Comparison of ENCODE assay signal across 1 cellular context in the genomic region with DNA sequence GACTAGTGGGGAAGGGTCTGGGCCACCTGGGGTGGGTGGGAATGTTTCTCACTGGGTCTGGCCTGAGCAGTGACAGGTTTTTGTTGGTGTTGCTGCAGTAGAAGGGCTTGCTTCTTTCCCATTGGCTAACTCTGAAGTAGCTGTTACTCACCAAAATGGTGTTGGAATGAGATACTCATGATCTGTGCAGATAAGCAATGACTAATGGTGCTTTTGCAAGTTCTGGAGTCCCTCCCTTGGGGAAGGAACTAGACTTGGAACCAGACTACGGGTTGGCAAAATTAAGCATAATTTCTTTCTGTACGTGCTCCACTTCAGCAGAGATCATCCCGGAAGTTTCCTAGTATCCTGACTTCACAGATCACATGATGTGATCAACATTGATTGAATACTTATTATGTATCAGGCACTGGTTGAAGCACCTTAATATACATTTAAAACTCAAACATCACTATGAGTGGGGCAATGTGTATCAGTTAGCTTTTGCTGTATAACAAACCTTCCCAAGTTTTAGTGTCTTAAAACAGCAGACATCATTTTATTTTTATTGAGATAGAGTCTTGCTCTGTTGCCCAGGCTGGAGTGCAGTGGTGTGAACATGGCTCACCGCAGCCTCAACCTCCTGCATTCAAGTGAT.
TF ChIP-seq lines count a peak whose summit lies in the region.

No MANE protein-coding gene starts in this region.

TF ChIP-seq in K562, 482 proteins besides CTCF, POLR2A, EP300 and RAD21 (continued from another document and continues in another):
- TF ChIP-seq, protein P1, sequence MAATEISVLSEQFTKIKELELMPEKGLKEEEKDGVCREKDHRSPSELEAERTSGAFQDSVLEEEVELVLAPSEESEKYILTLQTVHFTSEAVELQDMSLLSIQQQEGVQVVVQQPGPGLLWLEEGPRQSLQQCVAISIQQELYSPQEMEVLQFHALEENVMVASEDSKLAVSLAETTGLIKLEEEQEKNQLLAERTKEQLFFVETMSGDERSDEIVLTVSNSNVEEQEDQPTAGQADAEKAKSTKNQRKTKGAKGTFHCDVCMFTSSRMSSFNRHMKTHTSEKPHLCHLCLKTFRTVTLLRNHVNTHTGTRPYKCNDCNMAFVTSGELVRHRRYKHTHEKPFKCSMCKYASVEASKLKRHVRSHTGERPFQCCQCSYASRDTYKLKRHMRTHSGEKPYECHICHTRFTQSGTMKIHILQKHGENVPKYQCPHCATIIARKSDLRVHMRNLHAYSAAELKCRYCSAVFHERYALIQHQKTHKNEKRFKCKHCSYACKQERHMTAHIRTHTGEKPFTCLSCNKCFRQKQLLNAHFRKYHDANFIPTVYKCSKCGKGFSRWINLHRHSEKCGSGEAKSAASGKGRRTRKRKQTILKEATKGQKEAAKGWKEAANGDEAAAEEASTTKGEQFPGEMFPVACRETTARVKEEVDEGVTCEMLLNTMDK (IDR thresholded peaks at IDR 0.05; ENCODE audit: borderline replicate concordance, insufficient read depth, low read depth, low read length, poor library complexity, severe bottlenecking) = no peak
- TF ChIP-seq HNRNPUL1 (IDR thresholded peaks at IDR 0.05; ENCODE audit: low read length) = no peak
- no peak for TF ChIP-seq ETS2 (tag; IDR thresholded peaks at IDR 0.05; ENCODE audit: borderline replicate concordance, poor library complexity, severe bottlenecking)
- TF ChIP-seq, protein P2, sequence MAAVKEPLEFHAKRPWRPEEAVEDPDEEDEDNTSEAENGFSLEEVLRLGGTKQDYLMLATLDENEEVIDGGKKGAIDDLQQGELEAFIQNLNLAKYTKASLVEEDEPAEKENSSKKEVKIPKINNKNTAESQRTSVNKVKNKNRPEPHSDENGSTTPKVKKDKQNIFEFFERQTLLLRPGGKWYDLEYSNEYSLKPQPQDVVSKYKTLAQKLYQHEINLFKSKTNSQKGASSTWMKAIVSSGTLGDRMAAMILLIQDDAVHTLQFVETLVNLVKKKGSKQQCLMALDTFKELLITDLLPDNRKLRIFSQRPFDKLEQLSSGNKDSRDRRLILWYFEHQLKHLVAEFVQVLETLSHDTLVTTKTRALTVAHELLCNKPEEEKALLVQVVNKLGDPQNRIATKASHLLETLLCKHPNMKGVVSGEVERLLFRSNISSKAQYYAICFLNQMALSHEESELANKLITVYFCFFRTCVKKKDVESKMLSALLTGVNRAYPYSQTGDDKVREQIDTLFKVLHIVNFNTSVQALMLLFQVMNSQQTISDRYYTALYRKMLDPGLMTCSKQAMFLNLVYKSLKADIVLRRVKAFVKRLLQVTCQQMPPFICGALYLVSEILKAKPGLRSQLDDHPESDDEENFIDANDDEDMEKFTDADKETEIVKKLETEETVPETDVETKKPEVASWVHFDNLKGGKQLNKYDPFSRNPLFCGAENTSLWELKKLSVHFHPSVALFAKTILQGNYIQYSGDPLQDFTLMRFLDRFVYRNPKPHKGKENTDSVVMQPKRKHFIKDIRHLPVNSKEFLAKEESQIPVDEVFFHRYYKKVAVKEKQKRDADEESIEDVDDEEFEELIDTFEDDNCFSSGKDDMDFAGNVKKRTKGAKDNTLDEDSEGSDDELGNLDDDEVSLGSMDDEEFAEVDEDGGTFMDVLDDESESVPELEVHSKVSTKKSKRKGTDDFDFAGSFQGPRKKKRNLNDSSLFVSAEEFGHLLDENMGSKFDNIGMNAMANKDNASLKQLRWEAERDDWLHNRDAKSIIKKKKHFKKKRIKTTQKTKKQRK (IDR thresholded peaks at IDR 0.05; ENCODE audit: borderline replicate concordance, low read depth, low read length) = no peak
- no peak for TF ChIP-seq HCFC1 (IDR thresholded peaks at IDR 0.05; ENCODE audit: low read depth, low read length)
- TF ChIP-seq CSDE1 (IDR thresholded peaks at IDR 0.05) = no peak
- TF ChIP-seq SIX5 (IDR thresholded peaks at IDR 0.05; ENCODE audit: borderline replicate concordance in 1 of 2, insufficient read depth in 1 of 2, low read depth in 1 of 2, low read length in 2 of 2) = no peak
- TF ChIP-seq CBX2 (IDR thresholded peaks at IDR 0.05; ENCODE audit: insufficient read depth, low read length, poor library complexity, severe bottlenecking) = no peak
- TF ChIP-seq ZKSCAN1 (IDR thresholded peaks at IDR 0.05; ENCODE audit: low read depth, low read length) = no peak
- TF ChIP-seq, protein P3, sequence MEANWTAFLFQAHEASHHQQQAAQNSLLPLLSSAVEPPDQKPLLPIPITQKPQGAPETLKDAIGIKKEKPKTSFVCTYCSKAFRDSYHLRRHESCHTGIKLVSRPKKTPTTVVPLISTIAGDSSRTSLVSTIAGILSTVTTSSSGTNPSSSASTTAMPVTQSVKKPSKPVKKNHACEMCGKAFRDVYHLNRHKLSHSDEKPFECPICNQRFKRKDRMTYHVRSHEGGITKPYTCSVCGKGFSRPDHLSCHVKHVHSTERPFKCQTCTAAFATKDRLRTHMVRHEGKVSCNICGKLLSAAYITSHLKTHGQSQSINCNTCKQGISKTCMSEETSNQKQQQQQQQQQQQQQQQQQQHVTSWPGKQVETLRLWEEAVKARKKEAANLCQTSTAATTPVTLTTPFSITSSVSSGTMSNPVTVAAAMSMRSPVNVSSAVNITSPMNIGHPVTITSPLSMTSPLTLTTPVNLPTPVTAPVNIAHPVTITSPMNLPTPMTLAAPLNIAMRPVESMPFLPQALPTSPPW (CRISPR knock-in tag; IDR thresholded peaks at IDR 0.05) = no peak; the same call in 1 of the 2 replicates
- no peak for TF ChIP-seq CBX5 (IDR thresholded peaks at IDR 0.05; ENCODE audit: borderline replicate concordance, low read depth)
- TF ChIP-seq XRCC3 (IDR thresholded peaks at IDR 0.05) = 0 out of 2 replicates have a peak, but pooled peaks have one; percentile 51
- TF ChIP-seq NCOA4 (IDR thresholded peaks at IDR 0.05; ENCODE audit: partially characterized antibody) = no peak
- no peak for TF ChIP-seq PCBP1 (IDR thresholded peaks at IDR 0.05; ENCODE audit: low read depth, low read length, poor library complexity, severe bottlenecking)
- no peak for TF ChIP-seq STAG1 (CRISPR knock-in tag; IDR thresholded peaks at IDR 0.05; ENCODE audit: borderline replicate concordance)
- TF ChIP-seq ZNF561 (CRISPR knock-in tag; conservative IDR thresholded peaks at IDR 0.05) = no peak
- no peak for TF ChIP-seq ZNF76 (CRISPR knock-in tag; IDR thresholded peaks at IDR 0.05; ENCODE audit: borderline replicate concordance)
- no peak for TF ChIP-seq KLF6 (CRISPR knock-in tag; IDR thresholded peaks at IDR 0.05; ENCODE audit: borderline replicate concordance)
- TF ChIP-seq CEBPB (tag; IDR thresholded peaks at IDR 0.05) = peak; percentile 86
- no peak for TF ChIP-seq ZNF124 (CRISPR knock-in tag; IDR thresholded peaks at IDR 0.05)
- no peak for TF ChIP-seq NUFIP1 (IDR thresholded peaks at IDR 0.05; ENCODE audit: partially characterized antibody)
- TF ChIP-seq SRSF9 (IDR thresholded peaks at IDR 0.05; ENCODE audit: borderline replicate concordance, low read depth, low read length) = no peak
- TF ChIP-seq, protein P4, sequence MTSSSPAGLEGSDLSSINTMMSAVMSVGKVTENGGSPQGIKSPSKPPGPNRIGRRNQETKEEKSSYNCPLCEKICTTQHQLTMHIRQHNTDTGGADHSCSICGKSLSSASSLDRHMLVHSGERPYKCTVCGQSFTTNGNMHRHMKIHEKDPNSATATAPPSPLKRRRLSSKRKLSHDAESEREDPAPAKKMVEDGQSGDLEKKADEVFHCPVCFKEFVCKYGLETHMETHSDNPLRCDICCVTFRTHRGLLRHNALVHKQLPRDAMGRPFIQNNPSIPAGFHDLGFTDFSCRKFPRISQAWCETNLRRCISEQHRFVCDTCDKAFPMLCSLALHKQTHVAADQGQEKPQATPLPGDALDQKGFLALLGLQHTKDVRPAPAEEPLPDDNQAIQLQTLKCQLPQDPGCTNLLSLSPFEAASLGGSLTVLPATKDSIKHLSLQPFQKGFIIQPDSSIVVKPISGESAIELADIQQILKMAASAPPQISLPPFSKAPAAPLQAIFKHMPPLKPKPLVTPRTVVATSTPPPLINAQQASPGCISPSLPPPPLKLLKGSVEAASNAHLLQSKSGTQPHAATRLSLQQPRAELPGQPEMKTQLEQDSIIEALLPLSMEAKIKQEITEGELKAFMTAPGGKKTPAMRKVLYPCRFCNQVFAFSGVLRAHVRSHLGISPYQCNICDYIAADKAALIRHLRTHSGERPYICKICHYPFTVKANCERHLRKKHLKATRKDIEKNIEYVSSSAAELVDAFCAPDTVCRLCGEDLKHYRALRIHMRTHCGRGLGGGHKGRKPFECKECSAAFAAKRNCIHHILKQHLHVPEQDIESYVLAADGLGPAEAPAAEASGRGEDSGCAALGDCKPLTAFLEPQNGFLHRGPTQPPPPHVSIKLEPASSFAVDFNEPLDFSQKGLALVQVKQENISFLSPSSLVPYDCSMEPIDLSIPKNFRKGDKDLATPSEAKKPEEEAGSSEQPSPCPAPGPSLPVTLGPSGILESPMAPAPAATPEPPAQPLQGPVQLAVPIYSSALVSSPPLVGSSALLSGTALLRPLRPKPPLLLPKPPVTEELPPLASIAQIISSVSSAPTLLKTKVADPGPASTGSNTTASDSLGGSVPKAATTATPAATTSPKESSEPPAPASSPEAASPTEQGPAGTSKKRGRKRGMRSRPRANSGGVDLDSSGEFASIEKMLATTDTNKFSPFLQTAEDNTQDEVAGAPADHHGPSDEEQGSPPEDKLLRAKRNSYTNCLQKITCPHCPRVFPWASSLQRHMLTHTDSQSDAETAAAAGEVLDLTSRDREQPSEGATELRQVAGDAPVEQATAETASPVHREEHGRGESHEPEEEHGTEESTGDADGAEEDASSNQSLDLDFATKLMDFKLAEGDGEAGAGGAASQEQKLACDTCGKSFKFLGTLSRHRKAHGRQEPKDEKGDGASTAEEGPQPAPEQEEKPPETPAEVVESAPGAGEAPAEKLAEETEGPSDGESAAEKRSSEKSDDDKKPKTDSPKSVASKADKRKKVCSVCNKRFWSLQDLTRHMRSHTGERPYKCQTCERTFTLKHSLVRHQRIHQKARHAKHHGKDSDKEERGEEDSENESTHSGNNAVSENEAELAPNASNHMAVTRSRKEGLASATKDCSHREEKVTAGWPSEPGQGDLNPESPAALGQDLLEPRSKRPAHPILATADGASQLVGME (CRISPR knock-in tag; IDR thresholded peaks at IDR 0.05) = no peak
- no peak for TF ChIP-seq RAD51 (IDR thresholded peaks at IDR 0.05; ENCODE audit: borderline replicate concordance, low read depth)
- TF ChIP-seq, protein P5, sequence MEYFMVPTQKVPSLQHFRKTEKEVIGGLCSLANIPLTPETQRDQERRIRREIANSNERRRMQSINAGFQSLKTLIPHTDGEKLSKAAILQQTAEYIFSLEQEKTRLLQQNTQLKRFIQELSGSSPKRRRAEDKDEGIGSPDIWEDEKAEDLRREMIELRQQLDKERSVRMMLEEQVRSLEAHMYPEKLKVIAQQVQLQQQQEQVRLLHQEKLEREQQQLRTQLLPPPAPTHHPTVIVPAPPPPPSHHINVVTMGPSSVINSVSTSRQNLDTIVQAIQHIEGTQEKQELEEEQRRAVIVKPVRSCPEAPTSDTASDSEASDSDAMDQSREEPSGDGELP (CRISPR knock-in tag; IDR thresholded peaks at IDR 0.05; ENCODE audit: borderline replicate concordance) = no peak
- TF ChIP-seq, protein P6, sequence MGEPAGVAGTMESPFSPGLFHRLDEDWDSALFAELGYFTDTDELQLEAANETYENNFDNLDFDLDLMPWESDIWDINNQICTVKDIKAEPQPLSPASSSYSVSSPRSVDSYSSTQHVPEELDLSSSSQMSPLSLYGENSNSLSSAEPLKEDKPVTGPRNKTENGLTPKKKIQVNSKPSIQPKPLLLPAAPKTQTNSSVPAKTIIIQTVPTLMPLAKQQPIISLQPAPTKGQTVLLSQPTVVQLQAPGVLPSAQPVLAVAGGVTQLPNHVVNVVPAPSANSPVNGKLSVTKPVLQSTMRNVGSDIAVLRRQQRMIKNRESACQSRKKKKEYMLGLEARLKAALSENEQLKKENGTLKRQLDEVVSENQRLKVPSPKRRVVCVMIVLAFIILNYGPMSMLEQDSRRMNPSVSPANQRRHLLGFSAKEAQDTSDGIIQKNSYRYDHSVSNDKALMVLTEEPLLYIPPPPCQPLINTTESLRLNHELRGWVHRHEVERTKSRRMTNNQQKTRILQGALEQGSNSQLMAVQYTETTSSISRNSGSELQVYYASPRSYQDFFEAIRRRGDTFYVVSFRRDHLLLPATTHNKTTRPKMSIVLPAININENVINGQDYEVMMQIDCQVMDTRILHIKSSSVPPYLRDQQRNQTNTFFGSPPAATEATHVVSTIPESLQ (CRISPR knock-in tag; IDR thresholded peaks at IDR 0.05) = no peak
- TF ChIP-seq ZNF140 (CRISPR knock-in tag; IDR thresholded peaks at IDR 0.05) = no peak
- TF ChIP-seq ZNF3 (CRISPR knock-in tag; IDR thresholded peaks at IDR 0.05) = no peak
- TF ChIP-seq ELF2 (CRISPR knock-in tag; IDR thresholded peaks at IDR 0.05) = no peak
- TF ChIP-seq, protein P7, sequence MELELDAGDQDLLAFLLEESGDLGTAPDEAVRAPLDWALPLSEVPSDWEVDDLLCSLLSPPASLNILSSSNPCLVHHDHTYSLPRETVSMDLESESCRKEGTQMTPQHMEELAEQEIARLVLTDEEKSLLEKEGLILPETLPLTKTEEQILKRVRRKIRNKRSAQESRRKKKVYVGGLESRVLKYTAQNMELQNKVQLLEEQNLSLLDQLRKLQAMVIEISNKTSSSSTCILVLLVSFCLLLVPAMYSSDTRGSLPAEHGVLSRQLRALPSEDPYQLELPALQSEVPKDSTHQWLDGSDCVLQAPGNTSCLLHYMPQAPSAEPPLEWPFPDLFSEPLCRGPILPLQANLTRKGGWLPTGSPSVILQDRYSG (tag; conservative IDR thresholded peaks at IDR 0.05; ENCODE audit: low read depth) = no peak
- TF ChIP-seq, protein P8, sequence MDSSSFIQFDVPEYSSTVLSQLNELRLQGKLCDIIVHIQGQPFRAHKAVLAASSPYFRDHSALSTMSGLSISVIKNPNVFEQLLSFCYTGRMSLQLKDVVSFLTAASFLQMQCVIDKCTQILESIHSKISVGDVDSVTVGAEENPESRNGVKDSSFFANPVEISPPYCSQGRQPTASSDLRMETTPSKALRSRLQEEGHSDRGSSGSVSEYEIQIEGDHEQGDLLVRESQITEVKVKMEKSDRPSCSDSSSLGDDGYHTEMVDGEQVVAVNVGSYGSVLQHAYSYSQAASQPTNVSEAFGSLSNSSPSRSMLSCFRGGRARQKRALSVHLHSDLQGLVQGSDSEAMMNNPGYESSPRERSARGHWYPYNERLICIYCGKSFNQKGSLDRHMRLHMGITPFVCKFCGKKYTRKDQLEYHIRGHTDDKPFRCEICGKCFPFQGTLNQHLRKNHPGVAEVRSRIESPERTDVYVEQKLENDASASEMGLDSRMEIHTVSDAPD (CRISPR knock-in tag; IDR thresholded peaks at IDR 0.05) = no peak
- no peak for TF ChIP-seq TAF9B (IDR thresholded peaks at IDR 0.05; ENCODE audit: partially characterized antibody)
